In genomic region chrX:56813318-56813837, GRCh38 we compare ENCODE assay signal across 8 cellular contexts.
DNase-seq lines count a peak whose midpoint lies in the region; ATAC-seq and TF ChIP-seq lines count a peak whose summit lies in the region.

No MANE protein-coding gene starts in this region.

- H3K27me3 ChIP-seq in Peyer's patch, result no peaks in the 10 kb centered on the region

- no peaks in the 10 kb centered on the region for H3K36me3 ChIP-seq in Peyer's patch

- H3K27me3 Mint-ChIP-seq in activated naive CD8-positive, alpha-beta T cell treated with anti-CD3 and anti-CD28 coated beads for 36 hours, result no peaks in the 10 kb centered on the region
- H3K27me3 Mint-ChIP-seq in memory B cell, result no peaks in the 10 kb centered on the region

- no peak for TF ChIP-seq POLR2A in Peyer's patch (IDR thresholded peaks at IDR 0.05)

- no peak overlapping the region for H3K4me3 ChIP-seq in Peyer's patch

- peaks cover 25% of the 10 kb centered on the region for H3K36me3 Mint-ChIP-seq in activated naive CD8-positive, alpha-beta T cell treated with anti-CD3 and anti-CD28 coated beads for 36 hours
- H3K36me3 Mint-ChIP-seq in memory B cell, result peaks cover 6% of the 10 kb centered on the region

- peak overlapping the region; percentile 72 for H3K4me3 Mint-ChIP-seq in activated naive CD8-positive, alpha-beta T cell treated with anti-CD3 and anti-CD28 coated beads for 36 hours
- H3K4me3 Mint-ChIP-seq in memory B cell, result peak overlapping the region; percentile 73

- peak; percentile 48 for ATAC-seq in HG02678 (IDR thresholded peaks at IDR 0.05; ENCODE audit: unreplicated experiment)
- peak; percentile 46 for ATAC-seq in memory B cell (ENCODE audit: low read depth)

- peaks cover 4% of the 10 kb centered on the region for H3K9me3 Mint-ChIP-seq in activated naive CD8-positive, alpha-beta T cell treated with anti-CD3 and anti-CD28 coated beads for 36 hours
- no peaks in the 10 kb centered on the region for H3K9me3 Mint-ChIP-seq in memory B cell

- no peaks in the 10 kb centered on the region for H3K9me3 ChIP-seq in Peyer's patch

- DNase-seq in ELR (ENCODE audit: low read depth) (peak; percentile 49), Peyer's patch (peak in 2 of 3 donors; percentile 21 to 35), memory B cell (ENCODE audit: low spot score in 2 of 2) (no peak), DMS79 (lab: John Stamatoyannopoulos, UW) (no peak), NCI-H2029 treated with DMSO at 0.1 percent for 48 hours (lab: John Stamatoyannopoulos, UW) (no peak), NCI-H345 treated with DMSO at 0.1 percent for 48 hours (lab: John Stamatoyannopoulos, UW; ENCODE audit: unreplicated experiment) (no peak)
- peak; percentile 35 for DNase-seq in activated naive CD8-positive, alpha-beta T cell treated with anti-CD3 and anti-CD28 coated beads for 36 hours

- H3K4me1 Mint-ChIP-seq in activated naive CD8-positive, alpha-beta T cell treated with anti-CD3 and anti-CD28 coated beads for 36 hours, result peaks cover 31% of the 10 kb centered on the region
- H3K4me1 Mint-ChIP-seq in memory B cell, result peaks cover 31% of the 10 kb centered on the region

- TF ChIP-seq CTCF in Peyer's patch (IDR thresholded peaks at IDR 0.05), result no peak

- H3K4me1 ChIP-seq in Peyer's patch, result no peaks in the 10 kb centered on the region

- peak overlapping the region; percentile 97 for H3K27ac Mint-ChIP-seq in activated naive CD8-positive, alpha-beta T cell treated with anti-CD3 and anti-CD28 coated beads for 36 hours
- peak overlapping the region; percentile 92 for H3K27ac Mint-ChIP-seq in memory B cell

- H3K27ac ChIP-seq in Peyer's patch, result peak overlapping the region; percentile 6 to 61 (median 42)

Comparison
In these comparisons a context has a peak if more than half of its experiments do, and no peak if none do; other contexts are left out.
1. DNase-seq: peak in ELR (single experiment), Peyer's patch (2 of 3) and activated naive CD8-positive, alpha-beta T cell treated with anti-CD3 and anti-CD28 coated beads for 36 hours (single experiment); none in memory B cell (0 of 2), DMS79 (single experiment), NCI-H2029 treated with DMSO at 0.1 percent for 48 hours (single experiment) and NCI-H345 treated with DMSO at 0.1 percent for 48 hours (single experiment).